ENCODE assay signal across 8 cellular contexts in genomic region chr10:84139126-84140035, GRCh38. TPM values are rescaled to one million over a fixed set of nuclear protein-coding genes. Genes with fewer than 3 reads are reported as not detected.
DNase-seq lines count a peak whose midpoint lies in the region; ATAC-seq and TF ChIP-seq lines count a peak whose summit lies in the region.

TSS of gene GHITM (plus strand) at chr10:84139509. CDS start at chr10:84141501, 1,992 bp downstream.

- peak; percentile 83 for DNase-seq in DMS79 (lab: John Stamatoyannopoulos, UW)
- peak; percentile 99 to 100 (median 100) for DNase-seq in Peyer's patch
- DNase-seq in activated T-cell treated with anti-CD3 and anti-CD28 coated beads, Interleukin-2, amount 50 U/mL, for 72 hours = peak; percentile 99
- peak; percentile 100 for DNase-seq in esophagus muscularis mucosa (ENCODE audit: extremely low spot score)
- peak; percentile 99 for DNase-seq in myocyte (ENCODE audit: low read depth)
- DNase-seq in stimulated activated effector memory CD8-positive, alpha-beta T cell treated with anti-CD3 and anti-CD28 coated beads, Interleukin-12 subunit alpha, Interleukin-12 subunit beta, amount 100 ng/mL, for 72 hours (ENCODE audit: low spot score in 2 of 2) = peak; percentile 96 to 100

- H3K9ac ChIP-seq in KMS-11 = peak within 1 kb of the TSS; percentile 98

- H3K27me3 Mint-ChIP-seq in activated T-cell treated with anti-CD3 and anti-CD28 coated beads, Interleukin-2, amount 50 U/mL, for 72 hours (ENCODE audit: low read depth) = no peaks in the 10 kb centered on the region

- H3K36me3 ChIP-seq in KMS-11 (ENCODE audit: insufficient read depth) (peaks cover 11% of the 10 kb centered on the region; the same call in 1 of the 2 replicates), Peyer's patch (peaks cover 0 to 28% (median 0%) of the 10 kb centered on the region in 3 donors), esophagus muscularis mucosa (peaks cover 17 to 32% (median 25%) of the 10 kb centered on the region in 4 donors)

- peak within 1 kb of the TSS; percentile 99 for H3K27ac Mint-ChIP-seq in activated T-cell treated with anti-CD3 and anti-CD28 coated beads, Interleukin-2, amount 50 U/mL, for 72 hours
- H3K27ac Mint-ChIP-seq in stimulated activated effector memory CD8-positive, alpha-beta T cell treated with anti-CD3 and anti-CD28 coated beads, Interleukin-12 subunit alpha, Interleukin-12 subunit beta, amount 100 ng/mL, for 72 hours = peak within 1 kb of the TSS; percentile 97

- peaks cover 46% of the 10 kb centered on the region for H3K79me2 ChIP-seq in KMS-11 (ENCODE audit: insufficient read depth, low read depth)

- TF ChIP-seq EP300 in esophagus muscularis mucosa (IDR thresholded peaks at IDR 0.05) = no peak

- peaks cover 35% of the 10 kb centered on the region for H3K4me1 Mint-ChIP-seq in activated T-cell treated with anti-CD3 and anti-CD28 coated beads, Interleukin-2, amount 50 U/mL, for 72 hours (ENCODE audit: low read depth)
- H3K4me1 Mint-ChIP-seq in stimulated activated effector memory CD8-positive, alpha-beta T cell treated with anti-CD3 and anti-CD28 coated beads, Interleukin-12 subunit alpha, Interleukin-12 subunit beta, amount 100 ng/mL, for 72 hours = peaks cover 30% of the 10 kb centered on the region

- H3K9me3 ChIP-seq in Peyer's patch (no peaks in the 10 kb centered on the region), esophagus muscularis mucosa (no peaks in the 10 kb centered on the region)

- peak within 1 kb of the TSS; percentile 92 for H3K4me2 ChIP-seq in KMS-11

- TF ChIP-seq CTCF in KMS-11 (conservative IDR thresholded peaks at IDR 0.05; ENCODE audit: low read depth, low read length) (no peak), Peyer's patch (IDR thresholded peaks at IDR 0.05) (peak; percentile 34 to 74 (median 58)), esophagus muscularis mucosa (IDR thresholded peaks at IDR 0.05) (peak in 2 of 3 experiments; percentile 46 to 53)

- H3K27me3 ChIP-seq in KMS-11 (ENCODE audit: insufficient read depth, low read depth) (no peaks in the 10 kb centered on the region), Peyer's patch (no peaks in the 10 kb centered on the region), esophagus muscularis mucosa (no peaks in the 10 kb centered on the region)

- H4K20me1 ChIP-seq in KMS-11 (ENCODE audit: insufficient read depth) = no peaks in the 10 kb centered on the region

- peaks cover 0 to 2% of the 10 kb centered on the region in 2 donors for H3K9me3 Mint-ChIP-seq in activated T-cell treated with anti-CD3 and anti-CD28 coated beads, Interleukin-2, amount 50 U/mL, for 72 hours
- no peaks in the 10 kb centered on the region for H3K9me3 Mint-ChIP-seq in stimulated activated effector memory CD8-positive, alpha-beta T cell treated with anti-CD3 and anti-CD28 coated beads, Interleukin-12 subunit alpha, Interleukin-12 subunit beta, amount 100 ng/mL, for 72 hours

- peaks cover 24% of the 10 kb centered on the region for H3K4me1 ChIP-seq in KMS-11 (ENCODE audit: low read depth, poor library complexity, severe bottlenecking)
- H3K4me1 ChIP-seq in Peyer's patch = peaks cover 2 to 16% (median 7%) of the 10 kb centered on the region in 4 donors
- peaks cover 23 to 32% (median 23%) of the 10 kb centered on the region in 4 donors for H3K4me1 ChIP-seq in esophagus muscularis mucosa

- peak within 1 kb of the TSS; percentile 91 to 98 for H3K4me3 Mint-ChIP-seq in activated T-cell treated with anti-CD3 and anti-CD28 coated beads, Interleukin-2, amount 50 U/mL, for 72 hours
- H3K4me3 Mint-ChIP-seq in stimulated activated effector memory CD8-positive, alpha-beta T cell treated with anti-CD3 and anti-CD28 coated beads, Interleukin-12 subunit alpha, Interleukin-12 subunit beta, amount 100 ng/mL, for 72 hours = peak within 1 kb of the TSS; percentile 87

- H3K27ac ChIP-seq in KMS-11 (peak within 1 kb of the TSS; percentile 95), Peyer's patch (peak within 1 kb of the TSS; percentile 95 to 99 (median 98)), esophagus muscularis mucosa (replicated peaks in 1 of 4) (peak within 1 kb of the TSS; percentile 94 to 97 (median 96))

- intact Hi-C loops in esophagus muscularis mucosa (cut with DNase I) = no loop called here

- under 1% methylated on average over 28 of the region's 61 CpGs for whole genome bisulfite sequencing in esophagus muscularis mucosa

- TF ChIP-seq POLR2A in Peyer's patch (IDR thresholded peaks at IDR 0.05) (peak; percentile 97), esophagus muscularis mucosa (IDR thresholded peaks at IDR 0.05; ENCODE audit: low read depth) (peak; percentile 75)

- peak within 1 kb of the TSS; percentile 71 for H2AFZ ChIP-seq in KMS-11 (ENCODE audit: low read depth)

- H3K4me3 ChIP-seq in KMS-11 (IDR thresholded peaks at IDR 0.05; ENCODE audit: insufficient read depth, low read depth, low read length) = no peak within 1 kb of the TSS
- H3K4me3 ChIP-seq in Peyer's patch = peak within 1 kb of the TSS; percentile 73 to 98 (median 90)
- H3K4me3 ChIP-seq in esophagus muscularis mucosa = peak within 1 kb of the TSS; percentile 81 to 100 (median 88)

- peaks cover 12 to 32% of the 10 kb centered on the region in 2 donors for H3K36me3 Mint-ChIP-seq in activated T-cell treated with anti-CD3 and anti-CD28 coated beads, Interleukin-2, amount 50 U/mL, for 72 hours (ENCODE audit: insufficient read depth in 2 of 2)
- peaks cover 64% of the 10 kb centered on the region for H3K36me3 Mint-ChIP-seq in stimulated activated effector memory CD8-positive, alpha-beta T cell treated with anti-CD3 and anti-CD28 coated beads, Interleukin-12 subunit alpha, Interleukin-12 subunit beta, amount 100 ng/mL, for 72 hours

- peak; percentile 99 for ATAC-seq in GM21723 (IDR thresholded peaks at IDR 0.05; ENCODE audit: unreplicated experiment)
- ATAC-seq in activated T-cell treated with anti-CD3 and anti-CD28 coated beads, Interleukin-2, amount 50 U/mL, for 72 hours (replicated peaks in 1 of 2) = peak; percentile 91 to 92
- peak; percentile 95 for ATAC-seq in stimulated activated effector memory CD8-positive, alpha-beta T cell treated with anti-CD3 and anti-CD28 coated beads, Interleukin-12 subunit alpha, Interleukin-12 subunit beta, amount 100 ng/mL, for 72 hours

RNA-seq across cellular contexts. Expression of gene GHITM, which starts in this region (rescaled TPM):
- total RNA-seq in Peyer's patch (100 to 1,000 TPM; 111 to 270 (median 143) TPM), esophagus muscularis mucosa (100 to 1,000 TPM; 145 to 161 (median 154) TPM), myocyte (232 and 248 TPM in 2 replicates)
- 100 to 1,000 TPM; 214 to 234 TPM for total RNA-seq in activated T-cell treated with anti-CD3 and anti-CD28 coated beads, Interleukin-2, amount 50 U/mL, for 72 hours
- 151 TPM for polyA plus RNA-seq in myocyte (2012)
